ENCODE assay signal across 19 cellular contexts in the genomic region with DNA sequence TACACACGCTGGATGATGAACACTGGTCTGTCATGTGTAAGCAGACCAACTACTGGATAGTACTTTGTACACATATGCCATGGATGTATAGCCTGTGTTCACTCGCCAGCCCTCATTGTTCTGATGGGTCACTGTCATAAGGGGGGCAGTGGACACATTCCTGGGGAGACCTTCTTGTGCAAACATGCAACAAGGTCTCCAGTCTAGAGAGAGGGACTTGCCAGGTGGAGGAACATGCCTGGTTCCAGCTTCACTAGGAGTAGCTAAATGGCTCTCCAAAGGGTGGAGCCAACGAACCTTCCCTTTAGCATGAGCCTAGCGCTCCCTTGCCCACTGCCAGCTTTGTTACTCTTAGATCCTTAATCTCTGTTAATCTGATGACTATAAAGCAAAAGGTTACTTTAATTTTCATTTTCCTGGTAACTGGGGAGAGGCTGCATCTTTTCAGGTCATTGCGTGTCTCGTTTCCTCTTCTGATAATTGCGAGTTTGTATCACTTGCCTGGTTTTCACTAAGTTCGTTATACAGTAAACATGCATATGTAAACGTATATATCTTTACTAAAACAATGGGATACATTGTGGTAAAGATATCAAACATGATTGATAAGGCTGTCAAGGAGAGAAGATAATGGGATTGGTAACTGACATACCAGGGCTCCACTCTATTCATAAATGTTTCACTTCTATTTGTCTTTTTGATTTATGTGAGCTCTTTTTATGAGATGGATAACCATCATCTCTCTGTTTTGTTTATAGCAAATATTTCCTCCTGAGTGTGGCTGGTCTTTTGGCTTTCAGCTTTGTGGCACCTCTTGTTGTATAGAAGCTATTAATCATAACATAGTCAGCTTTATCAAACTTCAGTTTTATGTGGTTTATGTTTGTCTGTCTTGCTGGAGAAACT.
"Had no signal": no experiment of that assay in that cellular context is flagged by ENCODE, and none has a peak within 500 bp of the region (broad histone marks: within the 10 kb centered on the region; RNA-seq: fewer than 3 reads in every experiment).

No MANE protein-coding gene starts in this region.

- DNase-seq: activated CD4-positive, alpha-beta T cell treated with anti-CD3 and anti-CD28 coated beads, Interleukin-2, amount 50 U/mL, for 48 hours; activated naive CD4-positive, alpha-beta T cell treated with anti-CD3 and anti-CD28 coated beads for 36 hours; activated naive CD8-positive, alpha-beta T cell treated with anti-CD3 and anti-CD28 coated beads, Interleukin-2, amount 50 U/mL, for 24 hours; effector memory CD4-positive, alpha-beta T cell; left lung; naive thymus-derived CD8-positive, alpha-beta T cell; retina; stimulated activated CD4-positive, alpha-beta T cell treated with anti-CD3 and anti-CD28 coated beads, Interleukin-4, amount 100 ng/mL, for 4 hours; stimulated activated CD8-positive, alpha-beta memory T cell treated with anti-CD3 and anti-CD28 coated beads, Interleukin-4, amount 100 ng/mL, for 48 hours; stimulated activated naive CD8-positive, alpha-beta T cell treated with anti-CD3 and anti-CD28 coated beads, Interleukin-15, amount 100 ng/mL, for 72 hours had no signal

- H3K4me1 Mint-ChIP-seq: activated naive CD8-positive, alpha-beta T cell treated with anti-CD3 and anti-CD28 coated beads, Interleukin-2, amount 50 U/mL, for 24 hours; activated T-helper 17 cell treated with anti-CD3 and anti-CD28 coated beads, Interleukin-2, amount 50 U/mL, for 72 hours; naive thymus-derived CD8-positive, alpha-beta T cell; stimulated activated naive CD8-positive, alpha-beta T cell treated with anti-CD3 and anti-CD28 coated beads, Interleukin-15, amount 100 ng/mL, for 72 hours had no signal

- H3K4me1 ChIP-seq: ascending aorta, breast epithelium, left lung had no signal

- H3K27ac Mint-ChIP-seq: activated naive CD4-positive, alpha-beta T cell treated with anti-CD3 and anti-CD28 coated beads for 36 hours; activated naive CD8-positive, alpha-beta T cell treated with anti-CD3 and anti-CD28 coated beads, Interleukin-2, amount 50 U/mL, for 24 hours; activated T-helper 17 cell treated with anti-CD3 and anti-CD28 coated beads, Interleukin-2, amount 50 U/mL, for 72 hours; dendritic cell treated with granulocyte-macrophage colony-stimulating factor and Interleukin-4, amounts not matched to agents 40 ng/mL and 50 ng/mL, for 4 days; naive thymus-derived CD8-positive, alpha-beta T cell; stimulated activated naive CD8-positive, alpha-beta T cell treated with anti-CD3 and anti-CD28 coated beads, Interleukin-15, amount 100 ng/mL, for 72 hours; type B pancreatic cell had no signal

- ATAC-seq: activated naive CD8-positive, alpha-beta T cell treated with anti-CD3 and anti-CD28 coated beads, Interleukin-2, amount 50 U/mL, for 24 hours; activated T-helper 17 cell treated with anti-CD3 and anti-CD28 coated beads, Interleukin-2, amount 50 U/mL, for 72 hours; left lung; naive thymus-derived CD8-positive, alpha-beta T cell; stimulated activated naive CD8-positive, alpha-beta T cell treated with anti-CD3 and anti-CD28 coated beads, Interleukin-15, amount 100 ng/mL, for 72 hours had no signal

- H3K4me3 ChIP-seq: ascending aorta, breast epithelium, left lung, skin epidermis had no signal

- H3K27me3 Mint-ChIP-seq: dendritic cell treated with granulocyte-macrophage colony-stimulating factor and Interleukin-4, amounts not matched to agents 40 ng/mL and 50 ng/mL, for 4 days; stimulated activated naive CD8-positive, alpha-beta T cell treated with anti-CD3 and anti-CD28 coated beads, Interleukin-15, amount 100 ng/mL, for 72 hours had no signal

- FAIRE-seq: keratinocyte had no signal

- H3K9me3 Mint-ChIP-seq: activated naive CD4-positive, alpha-beta T cell treated with anti-CD3 and anti-CD28 coated beads for 36 hours had no signal

- H3K4me3 Mint-ChIP-seq: activated naive CD4-positive, alpha-beta T cell treated with anti-CD3 and anti-CD28 coated beads for 36 hours; activated naive CD8-positive, alpha-beta T cell treated with anti-CD3 and anti-CD28 coated beads, Interleukin-2, amount 50 U/mL, for 24 hours; activated T-helper 17 cell treated with anti-CD3 and anti-CD28 coated beads, Interleukin-2, amount 50 U/mL, for 72 hours; dendritic cell treated with granulocyte-macrophage colony-stimulating factor and Interleukin-4, amounts not matched to agents 40 ng/mL and 50 ng/mL, for 4 days; naive thymus-derived CD8-positive, alpha-beta T cell; stimulated activated naive CD8-positive, alpha-beta T cell treated with anti-CD3 and anti-CD28 coated beads, Interleukin-15, amount 100 ng/mL, for 72 hours; type B pancreatic cell had no signal

- H3K36me3 ChIP-seq: ascending aorta, breast epithelium, left lung had no signal

- H3K27me3 ChIP-seq: ascending aorta, breast epithelium, left lung had no signal

- H3K27ac ChIP-seq: ascending aorta, breast epithelium, epithelial cell of prostate, left lung, skin epidermis, VCaP had no signal

- H3K9me3 ChIP-seq: ascending aorta, breast epithelium, left lung had no signal
